Comparison of ENCODE assay signal across 1 cellular context in the genomic region with DNA sequence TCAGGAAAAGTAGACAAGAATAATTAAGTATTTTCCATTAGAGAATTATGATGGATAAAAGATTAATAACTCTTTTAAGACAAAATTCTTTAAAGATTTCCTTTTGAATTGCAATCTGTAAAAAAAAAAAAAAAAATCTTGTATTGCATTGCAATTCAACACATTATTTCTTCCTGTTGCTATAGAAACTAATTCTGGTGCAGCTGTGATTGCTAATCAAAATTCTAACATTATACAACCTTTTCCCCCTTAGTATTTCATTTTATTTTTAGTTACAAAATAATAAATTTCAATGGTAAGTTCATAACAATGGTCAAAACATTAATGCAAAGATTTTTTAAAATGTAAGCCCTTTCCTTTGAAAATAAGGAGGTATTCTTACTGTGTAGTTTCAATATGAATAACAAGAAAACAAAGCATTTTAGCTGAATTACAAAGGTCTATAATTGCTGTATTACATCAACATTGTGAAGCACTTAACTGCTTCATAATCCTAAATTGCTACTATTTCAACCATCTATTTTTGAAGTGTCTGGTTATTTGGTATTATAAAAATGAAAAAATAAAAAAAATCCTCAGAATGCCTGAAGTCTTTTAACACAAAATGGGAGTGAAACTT.
TF ChIP-seq lines count a peak whose summit lies in the region.

No MANE protein-coding gene starts in this region.

TF ChIP-seq in neural cell, 6 proteins besides CTCF, POLR2A, EP300 and RAD21 (continued from another document):
- TF ChIP-seq, protein P1, sequence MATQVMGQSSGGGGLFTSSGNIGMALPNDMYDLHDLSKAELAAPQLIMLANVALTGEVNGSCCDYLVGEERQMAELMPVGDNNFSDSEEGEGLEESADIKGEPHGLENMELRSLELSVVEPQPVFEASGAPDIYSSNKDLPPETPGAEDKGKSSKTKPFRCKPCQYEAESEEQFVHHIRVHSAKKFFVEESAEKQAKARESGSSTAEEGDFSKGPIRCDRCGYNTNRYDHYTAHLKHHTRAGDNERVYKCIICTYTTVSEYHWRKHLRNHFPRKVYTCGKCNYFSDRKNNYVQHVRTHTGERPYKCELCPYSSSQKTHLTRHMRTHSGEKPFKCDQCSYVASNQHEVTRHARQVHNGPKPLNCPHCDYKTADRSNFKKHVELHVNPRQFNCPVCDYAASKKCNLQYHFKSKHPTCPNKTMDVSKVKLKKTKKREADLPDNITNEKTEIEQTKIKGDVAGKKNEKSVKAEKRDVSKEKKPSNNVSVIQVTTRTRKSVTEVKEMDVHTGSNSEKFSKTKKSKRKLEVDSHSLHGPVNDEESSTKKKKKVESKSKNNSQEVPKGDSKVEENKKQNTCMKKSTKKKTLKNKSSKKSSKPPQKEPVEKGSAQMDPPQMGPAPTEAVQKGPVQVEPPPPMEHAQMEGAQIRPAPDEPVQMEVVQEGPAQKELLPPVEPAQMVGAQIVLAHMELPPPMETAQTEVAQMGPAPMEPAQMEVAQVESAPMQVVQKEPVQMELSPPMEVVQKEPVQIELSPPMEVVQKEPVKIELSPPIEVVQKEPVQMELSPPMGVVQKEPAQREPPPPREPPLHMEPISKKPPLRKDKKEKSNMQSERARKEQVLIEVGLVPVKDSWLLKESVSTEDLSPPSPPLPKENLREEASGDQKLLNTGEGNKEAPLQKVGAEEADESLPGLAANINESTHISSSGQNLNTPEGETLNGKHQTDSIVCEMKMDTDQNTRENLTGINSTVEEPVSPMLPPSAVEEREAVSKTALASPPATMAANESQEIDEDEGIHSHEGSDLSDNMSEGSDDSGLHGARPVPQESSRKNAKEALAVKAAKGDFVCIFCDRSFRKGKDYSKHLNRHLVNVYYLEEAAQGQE (IDR thresholded peaks at IDR 0.05; ENCODE audit: borderline replicate concordance): no peak
- TF ChIP-seq POLR2AphosphoS5 (IDR thresholded peaks at IDR 0.05) (no peak), EZH2 (IDR thresholded peaks at IDR 0.05; ENCODE audit: borderline replicate concordance, insufficient read depth, low read length, poor library complexity, severe bottlenecking) (no peak), TAF1 (IDR thresholded peaks at IDR 0.05; ENCODE audit: low read depth) (no peak)
